Comparison of ENCODE assay signal across 8 cellular contexts in the genomic region with DNA sequence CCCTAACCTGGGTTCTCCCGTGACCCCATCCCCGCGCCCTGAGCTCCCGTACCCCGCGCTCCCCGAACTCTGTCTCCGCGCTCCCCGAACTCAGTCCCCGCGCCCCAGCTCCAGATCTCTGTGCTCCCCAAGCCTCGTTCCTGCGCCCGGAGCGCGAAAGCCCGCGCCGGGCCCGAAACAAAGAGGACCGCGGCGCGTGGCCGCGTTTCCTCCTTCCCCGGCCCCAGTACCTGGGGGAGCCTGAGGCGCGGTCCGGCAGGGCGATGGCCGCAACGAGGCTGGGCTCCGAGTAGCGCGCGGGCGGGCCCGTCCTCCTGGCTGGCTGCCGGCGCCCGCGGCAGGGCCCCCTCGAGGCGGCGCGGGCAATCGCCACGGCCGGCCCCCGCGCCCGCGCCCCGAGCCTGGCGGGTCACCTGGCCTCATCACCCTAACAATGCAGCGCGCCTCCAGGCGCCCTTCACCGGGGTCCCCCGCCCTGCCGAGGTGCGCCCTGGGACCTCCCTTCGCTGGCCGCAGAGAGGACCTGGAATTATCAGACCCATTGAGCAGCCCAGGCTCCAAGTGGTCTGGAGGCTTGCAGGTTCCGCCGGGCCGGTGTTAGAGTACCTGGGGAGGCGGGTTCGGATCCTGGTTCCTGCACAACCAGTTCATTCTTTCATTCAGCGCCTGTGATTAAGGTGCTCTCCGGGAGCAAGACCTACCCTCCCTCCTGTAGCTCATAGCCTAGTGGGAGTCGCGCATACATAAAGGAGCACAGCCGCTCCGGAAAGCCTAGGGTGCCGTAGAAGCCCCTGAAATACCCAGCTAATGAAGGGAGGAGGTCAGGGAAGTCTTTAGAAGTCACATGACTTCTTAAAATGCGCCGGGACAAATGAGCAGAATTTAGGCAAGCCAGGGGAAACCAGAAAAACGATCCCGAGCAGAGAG. TPM values are rescaled to one million over a fixed set of nuclear protein-coding genes. Genes with fewer than 3 reads are reported as not detected.
DNase-seq lines count a peak whose midpoint lies in the region; ATAC-seq and TF ChIP-seq lines count a peak whose summit lies in the region.

TNS3 (minus strand) TSS at position 291 of the 927 bp plus-strand sequence. CDS start 142,475 bp downstream, outside the sequence.

- H3K9me3 ChIP-seq in mononuclear cell (ENCODE audit: low read depth, low read length) (no peaks in the 10 kb centered on the region), uterus (no peaks in the 10 kb centered on the region)

- DNase-seq in G401 (ENCODE audit: low spot score), result no peak
- DNase-seq in NOMO-1 treated with DMSO at 0.1 percent for 48 hours (lab: John Stamatoyannopoulos, UW; ENCODE audit: unreplicated experiment), result peak; percentile 35
- DNase-seq in epithelial cell of esophagus (ENCODE audit: low read depth), result no peak
- peak in 1 of 2 donors; percentile 61 for DNase-seq in uterus
- no peak for DNase-seq in NCI-H2227 treated with DMSO at 0.1 percent for 48 hours (lab: John Stamatoyannopoulos, UW)

- TF ChIP-seq POLR2A in uterus (IDR thresholded peaks at IDR 0.05), result peak in 1 of 2 donors; percentile 39

- intact Hi-C loops in uterus (cut with DNase I; ENCODE audit: low total_unique reads), result no loop called here

- H3K27ac ChIP-seq in uterus, result peak within 1 kb of the TSS; percentile 91 to 96

- H3K36me3 ChIP-seq in uterus, result no peaks in the 10 kb centered on the region

- TF ChIP-seq CTCF in epithelial cell of esophagus (IDR thresholded peaks at IDR 0.05; ENCODE audit: insufficient read depth, low read depth, low read length, missing control alignments) (no peak), uterus (IDR thresholded peaks at IDR 0.05) (peak in 2 of 4 experiments; percentile 52 to 63)

- H3K4me1 ChIP-seq in mononuclear cell (ENCODE audit: insufficient read depth, low read length), result peaks cover 76% of the 10 kb centered on the region
- H3K4me1 ChIP-seq in uterus, result peaks cover 0 to 8% of the 10 kb centered on the region in 2 donors

- peak within 1 kb of the TSS; percentile 59 for H3K4me3 ChIP-seq in epithelial cell of esophagus (ENCODE audit: low read length)
- H3K4me3 ChIP-seq in mononuclear cell (ENCODE audit: low read length), result peak within 1 kb of the TSS; percentile 48
- H3K4me3 ChIP-seq in uterus, result peak within 1 kb of the TSS; percentile 88 to 89

- H3K27me3 ChIP-seq in mononuclear cell (ENCODE audit: insufficient read depth, low read length) (peaks cover 7% of the 10 kb centered on the region), uterus (no peaks in the 10 kb centered on the region)

- ATAC-seq in HG02870 (IDR thresholded peaks at IDR 0.05; ENCODE audit: unreplicated experiment) (no peak), GM18861 (IDR thresholded peaks at IDR 0.05; ENCODE audit: unreplicated experiment) (no peak)

- in situ Hi-C loops in G401 (cut with HindIII; ENCODE audit: low sequenced_read_pairs), result no loop called here

RNA-seq across cellular contexts. Expression of gene TNS3, which starts in this region (rescaled TPM):
- 35.4 and 37.3 TPM in 2 replicates for total RNA-seq in G401 (2014; rRNA removed; shearing (Covaris generic))
- 9.2 TPM for total RNA-seq in mononuclear cell
- total RNA-seq in uterus, result 100 to 1,000 TPM in 1 of 4 donors, 10 to 100 TPM in 3; 27.2 to 110 (median 47.5) TPM
